Comparison of ENCODE assay signal across 19 cellular contexts in the genomic region with DNA sequence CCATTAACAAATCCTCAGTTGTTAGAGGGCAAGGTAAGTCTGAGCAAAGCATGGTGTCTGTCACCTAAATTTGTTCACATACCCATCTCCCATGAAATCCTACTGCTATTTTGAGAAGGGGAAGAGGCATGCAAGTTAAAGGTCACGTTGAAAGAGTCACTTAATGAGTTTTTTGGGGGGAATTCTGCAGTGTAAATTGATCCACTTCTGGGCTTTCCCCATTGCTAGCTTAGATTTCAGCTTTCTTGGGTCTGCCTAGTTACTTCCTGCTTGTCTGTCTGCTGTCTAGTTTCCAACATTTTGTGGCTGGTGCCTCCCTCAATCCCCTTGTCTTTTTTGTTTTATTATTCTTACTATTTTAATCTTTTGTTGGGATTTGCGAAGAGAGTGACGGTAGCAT.
DNase-seq lines count a peak whose midpoint lies in the region; ATAC-seq lines count a peak whose summit lies in the region.
"Had no signal": no experiment of that assay in that cellular context is flagged by ENCODE, and none has a peak within 500 bp of the region (broad histone marks: within the 10 kb centered on the region; RNA-seq: fewer than 3 reads in every experiment).

No MANE protein-coding gene starts in this region.

- peaks cover 19% of the 10 kb centered on the region for H3K4me1 Mint-ChIP-seq in activated naive CD8-positive, alpha-beta T cell treated with anti-CD3 and anti-CD28 coated beads, Interleukin-2, amount 50 U/mL, for 24 hours
- peaks cover 9% of the 10 kb centered on the region for H3K4me1 Mint-ChIP-seq in stimulated activated naive CD8-positive, alpha-beta T cell treated with anti-CD3 and anti-CD28 coated beads, Interleukin-15, amount 100 ng/mL, for 72 hours
- H3K4me1 Mint-ChIP-seq: T-cell had no signal

- H3K27ac ChIP-seq in caudate nucleus (ENCODE audit: low read depth, low read length), result no peak overlapping the region
- H3K27ac ChIP-seq: adrenal gland, cardiac muscle cell, esophagus squamous epithelium, sigmoid colon, suprapubic skin had no signal

- H3K27ac Mint-ChIP-seq in activated naive CD8-positive, alpha-beta T cell treated with anti-CD3 and anti-CD28 coated beads, Interleukin-2, amount 50 U/mL, for 24 hours, result peak overlapping the region; percentile 57
- H3K27ac Mint-ChIP-seq in stimulated activated naive CD8-positive, alpha-beta T cell treated with anti-CD3 and anti-CD28 coated beads, Interleukin-15, amount 100 ng/mL, for 72 hours, result peak overlapping the region in 1 of 2 donors; percentile 79
- H3K27ac Mint-ChIP-seq: activated CD4-positive, alpha-beta memory T cell treated with anti-CD3 and anti-CD28 coated beads for 36 hours; T-cell had no signal

- H3K9me3 Mint-ChIP-seq in activated naive CD8-positive, alpha-beta T cell treated with anti-CD3 and anti-CD28 coated beads, Interleukin-2, amount 50 U/mL, for 24 hours, result no peaks in the 10 kb centered on the region
- H3K9me3 Mint-ChIP-seq in stimulated activated naive CD8-positive, alpha-beta T cell treated with anti-CD3 and anti-CD28 coated beads, Interleukin-15, amount 100 ng/mL, for 72 hours, result no peaks in the 10 kb centered on the region
- H3K9me3 Mint-ChIP-seq: activated CD4-positive, alpha-beta memory T cell treated with anti-CD3 and anti-CD28 coated beads for 36 hours; T-cell had no signal

- peak overlapping the region; percentile 42 for H3K4me3 Mint-ChIP-seq in activated naive CD8-positive, alpha-beta T cell treated with anti-CD3 and anti-CD28 coated beads, Interleukin-2, amount 50 U/mL, for 24 hours
- peak overlapping the region in 1 of 2 donors; percentile 49 for H3K4me3 Mint-ChIP-seq in stimulated activated naive CD8-positive, alpha-beta T cell treated with anti-CD3 and anti-CD28 coated beads, Interleukin-15, amount 100 ng/mL, for 72 hours
- H3K4me3 Mint-ChIP-seq: activated CD4-positive, alpha-beta memory T cell treated with anti-CD3 and anti-CD28 coated beads for 36 hours; T-cell had no signal

- peaks cover 45% of the 10 kb centered on the region for H3K36me3 Mint-ChIP-seq in activated naive CD8-positive, alpha-beta T cell treated with anti-CD3 and anti-CD28 coated beads, Interleukin-2, amount 50 U/mL, for 24 hours (ENCODE audit: low read depth)

- no peaks in the 10 kb centered on the region for H3K27me3 Mint-ChIP-seq in activated naive CD8-positive, alpha-beta T cell treated with anti-CD3 and anti-CD28 coated beads, Interleukin-2, amount 50 U/mL, for 24 hours
- no peaks in the 10 kb centered on the region for H3K27me3 Mint-ChIP-seq in stimulated activated naive CD8-positive, alpha-beta T cell treated with anti-CD3 and anti-CD28 coated beads, Interleukin-15, amount 100 ng/mL, for 72 hours
- H3K27me3 Mint-ChIP-seq: activated CD4-positive, alpha-beta memory T cell treated with anti-CD3 and anti-CD28 coated beads for 36 hours; T-cell had no signal

- no peak for DNase-seq in activated naive CD8-positive, alpha-beta T cell treated with anti-CD3 and anti-CD28 coated beads, Interleukin-2, amount 50 U/mL, for 24 hours
- DNase-seq in stimulated activated naive CD8-positive, alpha-beta T cell treated with anti-CD3 and anti-CD28 coated beads, Interleukin-15, amount 100 ng/mL, for 72 hours, result no peak
- DNase-seq in caudate nucleus (lab: John Stamatoyannopoulos, UW) (no peak), NCI-H69 (lab: John Stamatoyannopoulos, UW) (no peak)
- DNase-seq in stimulated activated CD8-positive, alpha-beta memory T cell treated with anti-CD3 and anti-CD28 coated beads, Interleukin-4, amount 100 ng/mL, for 48 hours, result no peak
- DNase-seq: activated CD4-positive, alpha-beta memory T cell treated with anti-CD3 and anti-CD28 coated beads for 36 hours; adrenal gland; AML-193; COR-L47; effector CD4-positive, alpha-beta T cell; esophagus squamous epithelium; NCI-H1417; sigmoid colon; stimulated activated CD4-positive, alpha-beta T cell treated with anti-CD3 and anti-CD28 coated beads, Interleukin-1b, Interleukin-23, amount 100 ng/mL, for 48 hours; T-cell had no signal

- ATAC-seq in GM18907 (IDR thresholded peaks at IDR 0.05; ENCODE audit: unreplicated experiment) (peak; percentile 61), HG02840 (IDR thresholded peaks at IDR 0.05; ENCODE audit: low FRiP score, unreplicated experiment) (peak; percentile 46)
- ATAC-seq in activated naive CD8-positive, alpha-beta T cell treated with anti-CD3 and anti-CD28 coated beads, Interleukin-2, amount 50 U/mL, for 24 hours, result peak; percentile 61
- ATAC-seq in stimulated activated naive CD8-positive, alpha-beta T cell treated with anti-CD3 and anti-CD28 coated beads, Interleukin-15, amount 100 ng/mL, for 72 hours, result peak; percentile 52
- ATAC-seq: T-cell had no signal
